ENCODE assay signal across 26 cellular contexts in genomic region chr13:44865722-44866484, GRCh38.
"Had no signal": no experiment of that assay in that cellular context is flagged by ENCODE, and none has a peak within 500 bp of the region (broad histone marks: within the 10 kb centered on the region; RNA-seq: fewer than 3 reads in every experiment).

No MANE protein-coding gene starts in this region.

- H3K4me3 ChIP-seq: adrenal gland, breast epithelium, SK-N-MC had no signal

- H3K9me3 ChIP-seq: adrenal gland, breast epithelium had no signal

- H3K27ac ChIP-seq: adrenal gland, breast epithelium, KMS-11, SK-N-MC, VCaP had no signal

- H3K27me3 ChIP-seq: adrenal gland, breast epithelium had no signal

- DNase-seq: activated CD4-positive, alpha-beta memory T cell treated with anti-CD3 and anti-CD28 coated beads, Interleukin-2, amount 10 ng/mL, durations not matched to agents 7 days and 5 days; activated CD4-positive, alpha-beta T cell treated with anti-CD3 and anti-CD28 coated beads, Interleukin-2, amount 10 ng/mL, durations not matched to agents 7 days and 5 days; activated CD4-positive, CD25-positive, alpha-beta regulatory T cell; activated naive CD4-positive, alpha-beta T cell treated with anti-CD3 and anti-CD28 coated beads, Interleukin-2, amount 50 U/mL, for 16 hours; activated naive CD8-positive, alpha-beta T cell treated with anti-CD3 and anti-CD28 coated beads, Interleukin-2, amount 10 ng/mL, durations not matched to agents 7 days and 5 days; activated T-cell treated with anti-CD3 and anti-CD28 coated beads for 4 hours; activated T-cell treated with anti-CD3 and anti-CD28 coated beads, Interleukin-2, amount 50 U/mL, for 72 hours; adrenal gland; aorta; caudate nucleus; NCI-H1092; NCI-H1417 treated with DMSO at 0.1 percent for 48 hours; NCI-H1694; NCI-H2029 treated with DMSO at 0.1 percent for 48 hours; NCI-H345; NCI-H510A; NCI-H526 treated with DMSO at 0.1 percent for 48 hours; NCI-H82; RPMI8226; T-cell; T-helper 2 cell; T1000 had no signal

- H3K36me3 ChIP-seq: adrenal gland, breast epithelium had no signal

- H3K9ac ChIP-seq: KMS-11 had no signal

- H3K4me1 ChIP-seq: adrenal gland, breast epithelium had no signal

- H3K4me2 ChIP-seq: KMS-11 had no signal
